ENCODE assay signal across 9 cellular contexts in the genomic region with DNA sequence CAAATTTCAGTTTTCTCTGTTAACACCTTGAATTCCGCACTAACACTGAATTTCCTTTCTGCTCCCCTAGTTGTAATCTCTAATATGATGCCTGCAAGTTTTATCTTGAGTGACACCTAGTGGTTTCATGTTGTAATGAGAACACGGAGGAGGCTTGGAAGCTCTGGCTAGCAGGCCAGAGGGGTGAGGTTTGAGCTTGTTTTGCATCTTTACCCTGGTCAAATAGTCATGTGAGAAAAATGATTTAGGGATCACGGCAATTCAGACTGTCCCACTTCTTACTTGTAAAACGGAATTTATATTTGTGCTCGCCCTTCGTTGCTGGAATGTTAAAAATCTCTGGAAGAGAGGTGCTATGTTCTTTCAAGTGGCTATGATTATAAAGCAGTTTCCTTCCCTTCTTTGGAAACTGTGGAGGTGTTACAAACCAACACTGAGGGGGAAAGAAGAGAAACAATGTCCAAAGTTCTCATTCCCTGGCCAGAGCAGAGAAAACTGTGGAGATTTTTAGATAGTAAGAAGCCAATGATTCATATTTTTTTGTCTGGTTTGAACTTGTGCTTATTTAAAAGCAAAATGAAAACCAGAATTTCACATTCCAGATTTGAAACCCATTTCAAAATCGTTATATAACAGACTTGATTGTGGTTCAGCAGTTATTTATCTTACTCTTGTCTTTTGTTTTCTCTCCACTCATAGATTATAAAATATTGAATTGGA. TPM values are rescaled to one million over a fixed set of nuclear protein-coding genes. Genes with fewer than 3 reads are reported as not detected.
A peak's percentile ranks its signal among the peaks of the same experiment; 100 is the strongest.
DNase-seq lines count a peak whose midpoint lies in the region; TF ChIP-seq lines count a peak whose summit lies in the region.
"Had no signal": no experiment of that assay in that cellular context is flagged by ENCODE, and none has a peak within 500 bp of the region (broad histone marks: within the 10 kb centered on the region; RNA-seq: fewer than 3 reads in every experiment).

No MANE protein-coding gene starts in this region.

- H3K4me3 ChIP-seq in HFF-Myc (replicated peaks; ENCODE audit: low read depth, low read length) (no peak overlapping the region), SJCRH30 (no peak overlapping the region)

- no peak overlapping the region for H3K27ac ChIP-seq in SJCRH30

- H3K4me1 ChIP-seq in SJCRH30: no peaks in the 10 kb centered on the region

- H3K9me3 ChIP-seq in SJCRH30 (replicated peaks): no peaks in the 10 kb centered on the region

- H3K36me3 ChIP-seq in SJCRH30: no peaks in the 10 kb centered on the region

- peak; percentile 49 for DNase-seq in AG09319 (ENCODE audit: extremely low read depth, low read depth)
- peak; percentile 33 for DNase-seq in HFF-Myc (ENCODE audit: extremely low read depth, low read depth)
- peak; percentile 68 for DNase-seq in M059J (ENCODE audit: low read depth)
- peak; percentile 9 to 69 for DNase-seq in SJCRH30
- peak; percentile 50 for DNase-seq in epidermal melanocyte (ENCODE audit: insufficient read length, low spot score)
- DNase-seq in middle frontal gyrus (ENCODE audit: extremely low spot score, low spot score): peak; percentile 57
- DNase-seq in stimulated activated naive CD4-positive, alpha-beta T cell treated with Interleukin-2 at 50 U/mL for 16 hours (lab: John Stamatoyannopoulos, UW): no peak

- no peaks in the 10 kb centered on the region for H3K27me3 ChIP-seq in SJCRH30

- peak; percentile 68 for TF ChIP-seq CTCF in AG09319 (IDR thresholded peaks at IDR 0.05; ENCODE audit: low read depth, low read length)
- TF ChIP-seq CTCF in GM12873 (IDR thresholded peaks at IDR 0.05; ENCODE audit: insufficient read depth, low read depth, low read length, missing control alignments): peak; percentile 72
- peak; percentile 65 for TF ChIP-seq CTCF in HFF-Myc (IDR thresholded peaks at IDR 0.05; ENCODE audit: low read depth, low read length, missing control alignments)

RNA-seq across cellular contexts. Expression of gene MROH9, which starts 5.3 kb away (rescaled TPM):
- total RNA-seq in M059J (2014; rRNA removed; shearing (Covaris generic)): not detected in 2 replicates
- total RNA-seq in SJCRH30 (2014; rRNA removed; shearing (Covaris generic)): not detected in 2 replicates
- total RNA-seq: T-helper 2 cell treated with Interferon-gamma antibody and Interleukin-4, amounts not matched to agents 100 ng/mL and 5 ng/mL, for 36 hours had no signal
